Comparison of ENCODE assay signal across 13 cellular contexts in genomic region chr4:42608551-42608950, GRCh38.
"Had no signal": no experiment of that assay in that cellular context is flagged by ENCODE, and none has a peak within 500 bp of the region (broad histone marks: within the 10 kb centered on the region; RNA-seq: fewer than 3 reads in every experiment).

No MANE protein-coding gene starts in this region.

- H3K4me3 ChIP-seq: adrenal gland, body of pancreas, coronary artery, heart right ventricle had no signal

- DNase-seq: activated naive CD4-positive, alpha-beta T cell; activated T-cell treated with anti-CD3 and anti-CD28 coated beads, Interleukin-2, amount 50 U/mL, for 4 hours; adrenal gland; body of pancreas; central memory CD4-positive, alpha-beta T cell; effector CD4-positive, alpha-beta T cell; heart right ventricle; mammary epithelial cell; naive thymus-derived CD4-positive, alpha-beta T cell; small intestine; stimulated activated naive B cell treated with anti-CD40 and anti-IgM and Interleukin-4, amounts not matched to agents 10 μg/mL and 1 μg/mL and 100 μg/mL, for 72 hours had no signal

- ATAC-seq: body of pancreas; heart right ventricle; left lobe of liver; naive thymus-derived CD4-positive, alpha-beta T cell; stimulated activated naive B cell treated with anti-CD40 and anti-IgM and Interleukin-4, amounts not matched to agents 10 μg/mL and 1 μg/mL and 100 μg/mL, for 72 hours had no signal
